ENCODE assay signal across 9 cellular contexts in genomic region chr6:30730611-30731435, GRCh38. TPM values are rescaled to one million over a fixed set of nuclear protein-coding genes. Genes with fewer than 3 reads are reported as not detected.
DNase-seq lines count a peak whose midpoint lies in the region; ATAC-seq, FAIRE-seq and TF ChIP-seq lines count a peak whose summit lies in the region.
"Had no signal": no experiment of that assay in that cellular context is flagged by ENCODE, and none has a peak within 500 bp of the region (broad histone marks: within the 10 kb centered on the region; RNA-seq: fewer than 3 reads in every experiment).

No MANE protein-coding gene starts in this region.

- TF ChIP-seq POLR2A in sigmoid colon (IDR thresholded peaks at IDR 0.05) = no peak

- no peak overlapping the region for H2AFZ ChIP-seq in Karpas-422 (ENCODE audit: low read length)

- no peak for DNase-seq in GM18507 (ENCODE audit: extremely low spot score, insufficient read length, low read depth)
- DNase-seq in Karpas-422 = peak; percentile 86
- peak; percentile 72 for DNase-seq in SHP77 treated with DMSO at 0.1 percent for 48 hours (lab: John Stamatoyannopoulos, UW)
- DNase-seq in activated naive CD4-positive, alpha-beta T cell treated with anti-CD3 and anti-CD28 coated beads, Interleukin-2, amount 50 U/mL, for 16 hours = peak; percentile 87
- DNase-seq in heart right ventricle = peak; percentile 70 to 71
- DNase-seq in sigmoid colon = peak; percentile 88

- H3K27me3 ChIP-seq in Karpas-422 (ENCODE audit: low read length) (no peaks in the 10 kb centered on the region), heart right ventricle (no peaks in the 10 kb centered on the region), sigmoid colon (no peaks in the 10 kb centered on the region)

- TF ChIP-seq EP300 in sigmoid colon (IDR thresholded peaks at IDR 0.05) = no peak

- intact Hi-C loops in heart right ventricle (cut with DNase I) (loop anchor here in 2 of 10 donors (10.0 kb wide), 2 partner anchors 94 to 154 kb away; partner anchors contain the start of gene DDR1 (in 1 of the 2)), sigmoid colon (cut with DNase I) (no loop called here)

- H3K4me1 ChIP-seq in Karpas-422 (ENCODE audit: low read length) (peaks cover 5% of the 10 kb centered on the region; the same call in 1 of the 2 replicates), heart right ventricle (peaks cover 6 to 27% (median 16%) of the 10 kb centered on the region in 9 donors), sigmoid colon (peaks cover 0 to 30% (median 16%) of the 10 kb centered on the region in 4 donors)

- WGBS in heart right ventricle, 2 donors = 41 to 44% methylated on average over 30 of the region's 30 CpGs
- WGBS in sigmoid colon, 2 donors = 21 to 33% methylated on average over 30 of the region's 30 CpGs

- H3K9me3 ChIP-seq in Karpas-422 (ENCODE audit: low read length) (no peaks in the 10 kb centered on the region), heart right ventricle (no peaks in the 10 kb centered on the region), sigmoid colon (no peaks in the 10 kb centered on the region)

- H3K9me2 ChIP-seq in Karpas-422 (replicated peaks; ENCODE audit: insufficient read depth, low read length) = no peaks in the 10 kb centered on the region

- peak; percentile 84 for FAIRE-seq in GM18507 (lab: Jason Lieb, UNC)
- FAIRE-seq: frontal cortex had no signal

- H3K4me2 ChIP-seq in Karpas-422 (ENCODE audit: low read depth, low read length, poor library complexity, severe bottlenecking) = no peak overlapping the region

- ATAC-seq in heart right ventricle (peak; percentile 56 to 83 (median 81)), GM21576 (IDR thresholded peaks at IDR 0.05; ENCODE audit: unreplicated experiment) (no peak), HG02970 (IDR thresholded peaks at IDR 0.05; ENCODE audit: low FRiP score, unreplicated experiment) (no peak)

- no peaks in the 10 kb centered on the region for H4K20me1 ChIP-seq in Karpas-422 (ENCODE audit: insufficient read depth, low read depth, low read length)

- H3K4me3 ChIP-seq in Karpas-422 (ENCODE audit: low read length) (no peak overlapping the region), heart right ventricle (no peak overlapping the region), sigmoid colon (no peak overlapping the region)

- H3K79me2 ChIP-seq in Karpas-422 (ENCODE audit: low read length) = no peaks in the 10 kb centered on the region

- no peak overlapping the region for H3K9ac ChIP-seq in Karpas-422 (ENCODE audit: low read length)

- H3K27ac ChIP-seq in Karpas-422 (ENCODE audit: low read length) (no peak overlapping the region), heart right ventricle (peak overlapping the region in 5 of 10 donors; percentile 7 to 64 (median 10)), sigmoid colon (peak overlapping the region; percentile 28 to 70 (median 66))

- peak; percentile 41 to 72 (median 63) for TF ChIP-seq CTCF in heart right ventricle (IDR thresholded peaks at IDR 0.05)
- TF ChIP-seq CTCF in sigmoid colon (IDR thresholded peaks at IDR 0.05) = peak; percentile 43 to 71 (median 58)

- H3K36me3 ChIP-seq in Karpas-422 (ENCODE audit: insufficient read depth, low read length) = peaks cover 14% of the 10 kb centered on the region; the same call in 1 of the 2 replicates
- peaks cover 0 to 100% (median 60%) of the 10 kb centered on the region in 9 donors for H3K36me3 ChIP-seq in heart right ventricle
- peaks cover 40 to 98% (median 56%) of the 10 kb centered on the region in 4 donors for H3K36me3 ChIP-seq in sigmoid colon

RNA-seq across cellular contexts. Expression of gene TUBB, which starts 10.7 kb away (rescaled TPM):
- 403 and 427 TPM in 2 replicates for total RNA-seq in Karpas-422 (2014; rRNA removed; shearing (Covaris generic); ENCODE audit: low replicate concordance)
- total RNA-seq in heart right ventricle (100 to 1,000 TPM; 144 to 437 (median 189) TPM), sigmoid colon (100 to 1,000 TPM; 245 to 287 (median 267) TPM)
- polyA plus RNA-seq in heart right ventricle (100 to 1,000 TPM; 156 to 440 TPM), sigmoid colon (100 to 1,000 TPM in 2 of 3 donors, 10 to 100 TPM in 1; 96.1 to 306 (median 111) TPM)

RNA-seq across cellular contexts. Expression of gene FLOT1, which starts 11.7 kb away (rescaled TPM):
- 58.2 and 103 TPM in 2 replicates for total RNA-seq in Karpas-422 (2014; rRNA removed; shearing (Covaris generic); ENCODE audit: low replicate concordance)
- total RNA-seq in heart right ventricle = 100 to 1,000 TPM; 158 to 280 (median 184) TPM
- polyA plus RNA-seq in heart right ventricle = 100 to 1,000 TPM; 233 to 317 TPM
- total RNA-seq in sigmoid colon = 100 to 1,000 TPM; 141 to 206 (median 160) TPM
- 100 to 1,000 TPM; 174 to 194 (median 188) TPM for polyA plus RNA-seq in sigmoid colon

RNA-seq across cellular contexts. Expression of gene IER3, which starts 13.5 kb away (rescaled TPM):
- 0.19 and 0.54 TPM in 2 replicates for total RNA-seq in Karpas-422 (2014; rRNA removed; shearing (Covaris generic); ENCODE audit: low replicate concordance)
- 100 to 1,000 TPM in 6 of 10 donors, 10 to 100 TPM in 4; 15.6 to 309 (median 115) TPM for total RNA-seq in heart right ventricle
- polyA plus RNA-seq in heart right ventricle = 10 to 100 TPM; 25.3 to 93.9 TPM
- 10 to 100 TPM; 20.1 to 65.3 (median 21.9) TPM for total RNA-seq in sigmoid colon
- polyA plus RNA-seq in sigmoid colon = 100 to 1,000 TPM; 133 to 193 (median 153) TPM

RNA-seq across cellular contexts. Expression of gene MDC1, which starts 13.7 kb away (rescaled TPM):
- total RNA-seq in Karpas-422 (2014; rRNA removed; shearing (Covaris generic); ENCODE audit: low replicate concordance) = 9.4 and 11.0 TPM in 2 replicates
- total RNA-seq in heart right ventricle = 10 to 100 TPM; 15.3 to 21.7 (median 19.5) TPM
- polyA plus RNA-seq in heart right ventricle = 10 to 100 TPM; 11.2 to 18.1 TPM
- 10 to 100 TPM in 1 of 4 donors, 1 to 10 TPM in 3; 5.4 to 16.1 (median 6.7) TPM for total RNA-seq in sigmoid colon
- 10 to 100 TPM in 1 of 3 donors, 1 to 10 TPM in 2; 1.8 to 17.4 (median 3.7) TPM for polyA plus RNA-seq in sigmoid colon

RNA-seq across cellular contexts. Expression of gene NRM, which starts 40.0 kb away (rescaled TPM):
- total RNA-seq in Karpas-422 (2014; rRNA removed; shearing (Covaris generic); ENCODE audit: low replicate concordance) = 16.9 and 38.1 TPM in 2 replicates
- total RNA-seq in heart right ventricle (1 to 10 TPM; 1.6 to 7.1 (median 3.1) TPM), sigmoid colon (1 to 10 TPM; 2.4 to 9.7 (median 5.0) TPM)
- polyA plus RNA-seq in heart right ventricle (10 to 100 TPM; 10.4 to 11.6 TPM), sigmoid colon (10 to 100 TPM in 1 of 3 donors, 1 to 10 TPM in 2; 1.8 to 13.8 (median 2.8) TPM)

Comparison
In these comparisons a context has a peak if more than half of its experiments do, and no peak if none do; other contexts are left out.
1. ATAC-seq: peak in heart right ventricle (8 of 8); none in GM21576 (single experiment) and HG02970 (single experiment).
2. RNA of gene IER3, which starts 13.5 kb away (total RNA-seq): 15.6 to 309 TPM in heart right ventricle and 20.1 to 65.3 TPM in sigmoid colon; 0.19 to 0.54 TPM in Karpas-422; every median in the first group is over 10 times any median in the second.